Comparison of ENCODE assay signal across 15 cellular contexts in the genomic region with DNA sequence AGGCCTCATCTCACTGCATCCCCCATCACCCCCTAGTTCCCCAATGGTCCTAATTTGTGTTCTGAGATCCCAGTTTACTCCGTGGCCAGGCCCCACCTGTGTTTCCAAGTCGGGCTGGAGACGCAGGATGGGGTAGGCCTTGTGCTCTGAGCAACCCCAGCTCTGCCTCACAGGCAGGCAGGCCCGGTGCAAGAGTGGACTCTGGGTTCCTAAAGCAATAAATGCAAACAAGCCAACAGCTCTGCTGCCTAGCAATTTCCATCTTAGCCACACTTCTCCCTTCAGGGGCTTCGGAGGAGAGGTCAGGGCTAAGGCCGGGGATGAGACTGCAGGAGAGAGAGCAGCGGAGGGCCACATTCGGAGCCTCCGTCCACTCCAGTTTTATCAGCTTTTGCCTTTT. TPM values are rescaled to one million over a fixed set of nuclear protein-coding genes. Genes with fewer than 3 reads are reported as not detected.
DNase-seq lines count a peak whose midpoint lies in the region; ATAC-seq and TF ChIP-seq lines count a peak whose summit lies in the region.
"Had no signal": no experiment of that assay in that cellular context is flagged by ENCODE, and none has a peak within 500 bp of the region (broad histone marks: within the 10 kb centered on the region; RNA-seq: fewer than 3 reads in every experiment).

No MANE protein-coding gene starts in this region.

- TF ChIP-seq CTCF in breast epithelium (IDR thresholded peaks at IDR 0.05) = no peak
- no peak for TF ChIP-seq CTCF in suprapubic skin (IDR thresholded peaks at IDR 0.05)

- H2AFZ ChIP-seq in mesenchymal stem cell (ENCODE audit: low read depth, low read length) = no peak overlapping the region

- H3K36me3 ChIP-seq in breast epithelium (no peaks in the 10 kb centered on the region), mesenchymal stem cell (ENCODE audit: control insufficient read depth in 1 of 2, insufficient read depth in 2 of 2, low read depth in 1 of 2, low read length in 2 of 2) (peaks cover 42 to 44% of the 10 kb centered on the region in 2 experiments), suprapubic skin (peaks cover 13% of the 10 kb centered on the region), aorta (ENCODE audit: control insufficient read depth in 1 of 2, insufficient read depth in 2 of 2, low read length in 1 of 2) (no peaks in the 10 kb centered on the region)

- DNase-seq in G401 (ENCODE audit: low spot score) (peak; percentile 12), breast epithelium (ENCODE audit: low spot score in 2 of 2) (no peak), mesenchymal stem cell (no peak), suprapubic skin (ENCODE audit: low spot score in 2 of 2) (peak in 1 of 2 donors; percentile 55), iPS-NIHi7 (ENCODE audit: extremely low spot score) (no peak), NCI-H1417 treated with DMSO at 0.1 percent for 48 hours (lab: John Stamatoyannopoulos, UW) (no peak), SK-N-DZ (ENCODE audit: low spot score) (no peak), aorta (no peak)
- DNase-seq: activated CD4-positive, CD25-positive, alpha-beta regulatory T cell treated with anti-CD3 and anti-CD28 coated beads, Interleukin-2, amount 50 U/mL, for 72 hours; activated gamma-delta T cell; Karpas-422; NCI-H146; nephron progenitor cell; SIG-M5 had no signal

- H3K14ac ChIP-seq in mesenchymal stem cell (ENCODE audit: low read length in 2 of 2) = no peak overlapping the region

- H3K27me3 ChIP-seq in breast epithelium (no peaks in the 10 kb centered on the region), mesenchymal stem cell (ENCODE audit: control insufficient read depth in 1 of 2, insufficient read depth in 1 of 2, low read length in 2 of 2) (no peaks in the 10 kb centered on the region), suprapubic skin (no peaks in the 10 kb centered on the region), aorta (ENCODE audit: control insufficient read depth in 1 of 2, insufficient read depth in 2 of 2, low read length in 1 of 2) (no peaks in the 10 kb centered on the region)

- H4K8ac ChIP-seq in mesenchymal stem cell (ENCODE audit: low read length) = no peak overlapping the region

- TF ChIP-seq POLR2A in breast epithelium (IDR thresholded peaks at IDR 0.05) (no peak), suprapubic skin (IDR thresholded peaks at IDR 0.05) (no peak)

- H2BK15ac ChIP-seq in mesenchymal stem cell (ENCODE audit: low read depth, poor library complexity, severe bottlenecking) = peak overlapping the region; percentile 37

- no peak overlapping the region for H3K4ac ChIP-seq in mesenchymal stem cell (ENCODE audit: low read depth in 1 of 2, low read length in 2 of 2)

- TF ChIP-seq EP300 in suprapubic skin (IDR thresholded peaks at IDR 0.05) = no peak

- H2BK12ac ChIP-seq in mesenchymal stem cell (ENCODE audit: low read length in 2 of 2) = no peak overlapping the region

- H3K4me3 ChIP-seq in breast epithelium = no peak overlapping the region
- H3K4me3 ChIP-seq in mesenchymal stem cell (ENCODE audit: insufficient read depth in 1 of 2, low read depth in 1 of 2, low read length in 2 of 2) = no peak overlapping the region
- no peak overlapping the region for H3K4me3 ChIP-seq in suprapubic skin
- H3K4me3 ChIP-seq in aorta (ENCODE audit: low read length in 2 of 2) = no peak overlapping the region
- H3K4me3 ChIP-seq: lung had no signal

- no peak for ATAC-seq in aorta (ENCODE audit: low FRiP score)

- peak overlapping the region; percentile 73 for H2AK5ac ChIP-seq in mesenchymal stem cell (ENCODE audit: low read length, severe bottlenecking)

- no peak overlapping the region for H2BK120ac ChIP-seq in mesenchymal stem cell (ENCODE audit: low read depth, low read length)

- H3K27ac ChIP-seq in breast epithelium (peak overlapping the region; percentile 84 to 96), mesenchymal stem cell (ENCODE audit: low read length, poor library complexity, severe bottlenecking) (peak overlapping the region; percentile 4), suprapubic skin (peak overlapping the region; percentile 46), aorta (ENCODE audit: low read depth in 1 of 2, low read length in 2 of 2) (peak overlapping the region in 1 of 2 donors; percentile 17)

- H3K9ac ChIP-seq in mesenchymal stem cell (ENCODE audit: low read length) = peak overlapping the region; percentile 54

- H4K91ac ChIP-seq in mesenchymal stem cell (ENCODE audit: low read length) = peak overlapping the region; percentile 59

- peaks cover 11% of the 10 kb centered on the region for H3K79me1 ChIP-seq in mesenchymal stem cell (replicated peaks; ENCODE audit: low read length, poor library complexity, severe bottlenecking)

- WGBS in mesenchymal stem cell = 80% methylated on average over 9 of the region's 9 CpGs
- WGBS in suprapubic skin = 94% methylated on average over 6 of the region's 9 CpGs
- WGBS in aorta, 2 donors = 82 to 90% methylated on average over 9 of the region's 9 CpGs

- peak overlapping the region in 1 of 2 experiments; percentile 14 for H3K18ac ChIP-seq in mesenchymal stem cell (ENCODE audit: low read depth in 1 of 2, low read length in 2 of 2)

- no peak overlapping the region for H2BK5ac ChIP-seq in mesenchymal stem cell (ENCODE audit: low read depth, low read length, poor library complexity, severe bottlenecking)

- in situ Hi-C loops in G401 (cut with HindIII; ENCODE audit: low sequenced_read_pairs) = no loop called here

- intact Hi-C loops in breast epithelium (cut with DNase I; ENCODE audit: low total_unique reads) (no loop called here), aorta (cut with DNase I) (no loop called here)

- no peak overlapping the region for H3K23ac ChIP-seq in mesenchymal stem cell (ENCODE audit: low read length in 2 of 2)

- H3K9me3 ChIP-seq in breast epithelium (no peaks in the 10 kb centered on the region), mesenchymal stem cell (ENCODE audit: control insufficient read depth, low read length) (no peaks in the 10 kb centered on the region), suprapubic skin (no peaks in the 10 kb centered on the region), aorta (ENCODE audit: control insufficient read depth, low read length) (no peaks in the 10 kb centered on the region)

- H3K4me2 ChIP-seq in mesenchymal stem cell (ENCODE audit: low read length, poor library complexity, severe bottlenecking) = no peak overlapping the region

- H3K4me1 ChIP-seq in breast epithelium (peaks cover 5 to 20% of the 10 kb centered on the region in 2 donors), mesenchymal stem cell (ENCODE audit: control insufficient read depth, insufficient read depth, low read depth, low read length) (peaks cover 64% of the 10 kb centered on the region), suprapubic skin (peaks cover 75% of the 10 kb centered on the region), aorta (ENCODE audit: control insufficient read depth in 1 of 2, insufficient read depth in 2 of 2, low read length in 2 of 2) (no peaks in the 10 kb centered on the region)

RNA-seq across cellular contexts. Expression of a gene that starts 2.5 kb away (rescaled TPM):
- 18.2 and 27.9 TPM in 2 replicates for total RNA-seq in G401 (2014; rRNA removed; shearing (Covaris generic))
- 100 to 1,000 TPM in 2 of 3 donors, 1 to 10 TPM in 1; 6.1 to 151 (median 115) TPM for total RNA-seq in breast epithelium
- 16.2 TPM for polyA plus RNA-seq in mesenchymal stem cell (2013, experiment 1 of 2)
- 17.4 TPM for polyA plus RNA-seq in mesenchymal stem cell (2013, experiment 2 of 2)
- 100 to 1,000 TPM; 107 to 193 (median 140) TPM for total RNA-seq in suprapubic skin
- polyA plus RNA-seq in SK-N-DZ (2014; cell fraction: cytosol; rRNA removed) = 0.63 and 1.4 TPM in 2 replicates
- polyA plus RNA-seq in SK-N-DZ (2014; cell fraction: nucleus; rRNA removed) = 1.3 and 1.7 TPM in 2 replicates
- total RNA-seq in aorta = 10 to 100 TPM; 41.0 to 45.1 TPM
- 100 to 1,000 TPM in 1 of 2 donors, 10 to 100 TPM in 1; 64.6 to 102 TPM for polyA plus RNA-seq in aorta

RNA-seq across cellular contexts. Expression of a gene that starts 7.9 kb away (rescaled TPM):
- 14.8 and 19.8 TPM in 2 replicates for total RNA-seq in G401 (2014; rRNA removed; shearing (Covaris generic))
- 10 to 100 TPM; 25.9 to 51.8 (median 29.1) TPM for total RNA-seq in breast epithelium
- 13.4 TPM for polyA plus RNA-seq in mesenchymal stem cell (2013, experiment 1 of 2)
- polyA plus RNA-seq in mesenchymal stem cell (2013, experiment 2 of 2) = 15.6 TPM
- total RNA-seq in suprapubic skin = 10 to 100 TPM; 31.5 to 53.6 (median 39.1) TPM
- 50.3 and 67.8 TPM in 2 replicates for polyA plus RNA-seq in SK-N-DZ (2014; cell fraction: cytosol; rRNA removed)
- 58.6 and 64.8 TPM in 2 replicates for polyA plus RNA-seq in SK-N-DZ (2014; cell fraction: nucleus; rRNA removed)
- 10 to 100 TPM; 15.6 to 23.0 TPM for total RNA-seq in aorta
- 10 to 100 TPM in 1 of 2 donors, 1 to 10 TPM in 1; 8.4 to 31.2 TPM for polyA plus RNA-seq in aorta

RNA-seq across cellular contexts. Expression of a gene that starts 8.5 kb away (rescaled TPM):
- 70.5 and 73.2 TPM in 2 replicates for total RNA-seq in G401 (2014; rRNA removed; shearing (Covaris generic))
- 10 to 100 TPM; 25.3 to 42.6 (median 39.8) TPM for total RNA-seq in breast epithelium
- polyA plus RNA-seq in mesenchymal stem cell (2013, experiment 1 of 2) = 21.2 TPM
- 20.6 TPM for polyA plus RNA-seq in mesenchymal stem cell (2013, experiment 2 of 2)
- total RNA-seq in suprapubic skin = 10 to 100 TPM; 37.0 to 60.6 (median 43.7) TPM
- polyA plus RNA-seq in SK-N-DZ (2014; cell fraction: cytosol; rRNA removed) = 64.2 and 98.1 TPM in 2 replicates
- 49.5 and 51.8 TPM in 2 replicates for polyA plus RNA-seq in SK-N-DZ (2014; cell fraction: nucleus; rRNA removed)
- total RNA-seq in aorta = 10 to 100 TPM; 32.2 to 59.5 TPM
- polyA plus RNA-seq in aorta = 10 to 100 TPM; 15.7 to 53.0 TPM

RNA-seq across cellular contexts. Expression of a gene that starts 43.7 kb away (rescaled TPM):
- total RNA-seq in G401 (2014; rRNA removed; shearing (Covaris generic)) = 201 and 229 TPM in 2 replicates
- total RNA-seq in breast epithelium = 100 to 1,000 TPM; 137 to 239 (median 141) TPM
- polyA plus RNA-seq in mesenchymal stem cell (2013, experiment 1 of 2) = 215 TPM
- polyA plus RNA-seq in mesenchymal stem cell (2013, experiment 2 of 2) = 211 TPM
- total RNA-seq in suprapubic skin = 100 to 1,000 TPM; 107 to 197 (median 179) TPM
- polyA plus RNA-seq in SK-N-DZ (2014; cell fraction: cytosol; rRNA removed) = 160 and 214 TPM in 2 replicates
- 125 and 144 TPM in 2 replicates for polyA plus RNA-seq in SK-N-DZ (2014; cell fraction: nucleus; rRNA removed)
- total RNA-seq in aorta = 100 to 1,000 TPM; 113 to 130 TPM
- polyA plus RNA-seq in aorta = 100 to 1,000 TPM; 122 to 187 TPM
